11 cellular contexts compared by ENCODE assay signal in genomic region chr1:163069655-163070277, GRCh38. TPM values are rescaled to one million over a fixed set of nuclear protein-coding genes. Genes with fewer than 3 reads are reported as not detected.
DNase-seq lines count a peak whose midpoint lies in the region; ATAC-seq, FAIRE-seq and TF ChIP-seq lines count a peak whose summit lies in the region.
"Had no signal": no experiment of that assay in that cellular context is flagged by ENCODE, and none has a peak within 500 bp of the region (broad histone marks: within the 10 kb centered on the region; RNA-seq: fewer than 3 reads in every experiment).

No MANE protein-coding gene starts in this region.

- peak overlapping the region; percentile 72 for H3K4me3 Mint-ChIP-seq in glutamatergic neuron (ENCODE audit: unreplicated experiment)
- H3K4me3 Mint-ChIP-seq: stimulated activated naive CD8-positive, alpha-beta T cell treated with anti-CD3 and anti-CD28 coated beads, Interleukin-15, Interleukin-2, amounts not matched to agents 100 ng/mL and 50 ng/mL, for 24 hours had no signal

- peak; percentile 72 for FAIRE-seq in D721Med (lab: Jason Lieb, UNC)

- H3K27ac Mint-ChIP-seq in glutamatergic neuron (ENCODE audit: unreplicated experiment): peak overlapping the region; percentile 18
- H3K27ac Mint-ChIP-seq: stimulated activated naive CD8-positive, alpha-beta T cell treated with anti-CD3 and anti-CD28 coated beads, Interleukin-15, Interleukin-2, amounts not matched to agents 100 ng/mL and 50 ng/mL, for 24 hours had no signal

- no peak overlapping the region for H3K9ac ChIP-seq in rectal smooth muscle tissue (ENCODE audit: low read length)

- H3K36me3 Mint-ChIP-seq in glutamatergic neuron (ENCODE audit: unreplicated experiment): no peaks in the 10 kb centered on the region

- TF ChIP-seq CTCF in D721Med (IDR thresholded peaks at IDR 0.05; ENCODE audit: insufficient read depth, missing control alignments): no peak
- TF ChIP-seq CTCF in VCaP (conservative IDR thresholded peaks at IDR 0.05): no peak
- no peak for TF ChIP-seq CTCF in glutamatergic neuron (IDR thresholded peaks at IDR 0.05; ENCODE audit: partially characterized antibody, unreplicated experiment)

- H3K9me3 Mint-ChIP-seq in glutamatergic neuron (ENCODE audit: unreplicated experiment): no peaks in the 10 kb centered on the region
- H3K9me3 Mint-ChIP-seq: stimulated activated naive CD8-positive, alpha-beta T cell treated with anti-CD3 and anti-CD28 coated beads, Interleukin-15, Interleukin-2, amounts not matched to agents 100 ng/mL and 50 ng/mL, for 24 hours had no signal

- H3K4me3 ChIP-seq in rectal smooth muscle tissue (ENCODE audit: low read length): peak overlapping the region; percentile 48

- peaks cover 4% of the 10 kb centered on the region for H3K36me3 ChIP-seq in rectal smooth muscle tissue (ENCODE audit: control insufficient read depth, insufficient read depth, low read length)

- no peak for ATAC-seq in HG03280 (IDR thresholded peaks at IDR 0.05; ENCODE audit: unreplicated experiment)
- no peak for ATAC-seq in HG02588 (IDR thresholded peaks at IDR 0.05; ENCODE audit: unreplicated experiment)
- ATAC-seq in GM18519 (IDR thresholded peaks at IDR 0.05; ENCODE audit: low FRiP score, unreplicated experiment): no peak
- ATAC-seq in HG02852 (IDR thresholded peaks at IDR 0.05; ENCODE audit: unreplicated experiment): no peak

- DNase-seq in D721Med (ENCODE audit: insufficient read length, low spot score): no peak
- DNase-seq in glutamatergic neuron: no peak
- DNase-seq: activated CD4-positive, alpha-beta T cell treated with anti-CD3 and anti-CD28 coated beads for 4 hours; activated gamma-delta T cell treated with Interleukin-2 at 50 U/mL for 16 hours had no signal

- peak overlapping the region; percentile 67 for H3K27ac ChIP-seq in VCaP
- H3K27ac ChIP-seq in rectal smooth muscle tissue (ENCODE audit: low read depth, low read length): no peak overlapping the region

- H3K27me3 ChIP-seq in rectal smooth muscle tissue (ENCODE audit: control insufficient read depth, insufficient read depth, low read length): no peaks in the 10 kb centered on the region

- H3K4me1 ChIP-seq in rectal smooth muscle tissue (ENCODE audit: control insufficient read depth, insufficient read depth, low read length): peaks cover 5% of the 10 kb centered on the region

- no peaks in the 10 kb centered on the region for H3K27me3 Mint-ChIP-seq in glutamatergic neuron (ENCODE audit: unreplicated experiment)

- peaks cover 14% of the 10 kb centered on the region for H3K4me1 Mint-ChIP-seq in glutamatergic neuron (ENCODE audit: low read depth, unreplicated experiment)

RNA-seq across cellular contexts. Expression of gene RGS4, which starts 0.6 kb away (rescaled TPM):
- total RNA-seq in glutamatergic neuron (ENCODE audit: unreplicated experiment): 31.6 TPM
